In the genomic region with DNA sequence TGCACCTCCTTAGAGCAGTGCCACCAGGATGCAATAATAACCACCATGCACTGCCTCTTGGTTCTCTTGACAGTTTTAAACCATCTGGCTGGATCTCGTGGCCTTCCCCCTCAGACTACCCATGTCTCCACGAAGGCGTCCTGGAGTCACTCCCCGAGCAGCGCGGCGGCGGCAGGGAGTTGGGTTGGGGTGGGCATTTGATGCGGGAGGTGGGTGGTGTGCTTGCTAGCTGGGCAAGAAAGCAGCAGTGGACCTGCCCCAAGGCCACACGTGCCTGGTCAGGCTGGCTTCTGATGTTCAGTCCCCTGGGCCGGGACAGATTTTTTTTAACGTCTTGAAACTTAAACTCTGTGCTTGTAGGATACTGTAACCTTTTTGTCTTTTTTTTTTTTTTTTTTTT, we compare ENCODE assay signal across 21 cellular contexts.
"Had no signal": no experiment of that assay in that cellular context is flagged by ENCODE, and none has a peak within 500 bp of the region (broad histone marks: within the 10 kb centered on the region; RNA-seq: fewer than 3 reads in every experiment).

No MANE protein-coding gene starts in this region.

- H3K27ac ChIP-seq: testis had no signal

- H3K9me3 ChIP-seq: testis had no signal

- DNase-seq: activated CD4-positive, alpha-beta T cell treated with anti-CD3 and anti-CD28 coated beads for 4 hours; activated CD8-positive, alpha-beta memory T cell treated with anti-CD3 and anti-CD28 coated beads, Interleukin-2, amount 50 U/mL, for 4 hours; activated CD8-positive, alpha-beta T cell treated with anti-CD3 and anti-CD28 coated beads, Interleukin-2, amount 10 ng/mL, durations not matched to agents 7 days and 5 days; activated gamma-delta T cell; cerebellar nuclear complex; cortex of kidney; head of caudate nucleus; stimulated activated CD4-positive, alpha-beta T cell treated with anti-CD3 and anti-CD28 coated beads, Interleukin-12 subunit alpha, Interleukin-12 subunit beta, amount 100 ng/mL, for 4 hours; stimulated activated CD4-positive, alpha-beta T cell treated with anti-CD3 and anti-CD28 coated beads, Interleukin-1b, Interleukin-23, amount 100 ng/mL, for 48 hours; T-cell; testis had no signal

- H3K27me3 ChIP-seq: testis had no signal

- H3K4me3 ChIP-seq: testis had no signal

- FAIRE-seq: astrocyte, bronchial epithelial cell, frontal cortex, keratinocyte had no signal

- ATAC-seq: activated CD8-positive, alpha-beta T cell treated with anti-CD3 and anti-CD28 coated beads, Interleukin-2, amount 10 ng/mL, durations not matched to agents 7 days and 5 days; left lobe of liver; T-cell; WTC11 had no signal

- H3K27me3 Mint-ChIP-seq: activated naive CD4-positive, alpha-beta T cell treated with anti-CD3 and anti-CD28 coated beads, Interleukin-2, amount 50 U/mL, for 24 hours; T-cell; type B pancreatic cell had no signal

- H3K4me3 Mint-ChIP-seq: activated CD8-positive, alpha-beta T cell treated with anti-CD3 and anti-CD28 coated beads, Interleukin-2, amount 10 ng/mL, durations not matched to agents 7 days and 5 days; activated naive CD4-positive, alpha-beta T cell treated with anti-CD3 and anti-CD28 coated beads, Interleukin-2, amount 50 U/mL, for 24 hours; mesothelial cell of epicardium; nephron; T-cell; type B pancreatic cell; WTC11 had no signal

- H3K27ac Mint-ChIP-seq: mesothelial cell of epicardium, nephron, type B pancreatic cell, WTC11 had no signal

- H3K9me3 Mint-ChIP-seq: activated naive CD4-positive, alpha-beta T cell treated with anti-CD3 and anti-CD28 coated beads, Interleukin-2, amount 50 U/mL, for 24 hours; mesothelial cell of epicardium; nephron; T-cell; type B pancreatic cell; WTC11 had no signal
